ENCODE assay signal across 8 cellular contexts in genomic region chr7:143408686-143409551, GRCh38. TPM values are rescaled to one million over a fixed set of nuclear protein-coding genes. Genes with fewer than 3 reads are reported as not detected.
DNase-seq lines count a peak whose midpoint lies in the region; ATAC-seq, FAIRE-seq and TF ChIP-seq lines count a peak whose summit lies in the region.

TSS of gene EPHA1 (minus strand) at chr7:143408856. CDS start at chr7:143408805, 51 bp downstream.

- TF ChIP-seq RAD21 in HCT116 (IDR thresholded peaks at IDR 0.05; ENCODE audit: low read depth) (peak; percentile 72), HepG2 (CRISPR knock-in tag; IDR thresholded peaks at IDR 0.05) (no peak)

- H3K36me3 ChIP-seq in ACC112 (ENCODE audit: insufficient read depth, low read length) (no peaks in the 10 kb centered on the region), HCT116 (ENCODE audit: control insufficient read depth in 1 of 2, insufficient read depth in 2 of 2, low read length in 2 of 2) (no peaks in the 10 kb centered on the region), mammary epithelial cell (ENCODE audit: insufficient read depth, low read length) (peaks cover 5% of the 10 kb centered on the region), HepG2 (replicated peaks in 1 of 2; ENCODE audit: control insufficient read depth in 1 of 2, insufficient read depth in 2 of 2, low read length in 2 of 2) (no peaks in the 10 kb centered on the region), thoracic aorta (no peaks in the 10 kb centered on the region)

- no peak within 1 kb of the TSS for H3K4me3 ChIP-seq in ACC112 (ENCODE audit: low read depth, low read length)
- peak within 1 kb of the TSS; percentile 82 to 92 for H3K4me3 ChIP-seq in HCT116 (replicated peaks in 1 of 2; ENCODE audit: low read depth in 1 of 2, low read length in 2 of 2)
- peak within 1 kb of the TSS; percentile 56 to 82 (median 79) for H3K4me3 ChIP-seq in mammary epithelial cell (replicated peaks in 1 of 3; ENCODE audit: insufficient read depth in 1 of 3, low read depth in 2 of 3, low read length in 3 of 3)
- peak within 1 kb of the TSS; percentile 51 to 80 (median 71) for H3K4me3 ChIP-seq in HepG2 (replicated peaks in 1 of 3; ENCODE audit: insufficient read depth in 1 of 3, low read depth in 2 of 3, low read length in 3 of 3)
- H3K4me3 ChIP-seq in thoracic aorta: peak within 1 kb of the TSS; percentile 49

- 27% methylated on average over 10 of the region's 39 CpGs for WGBS in mammary epithelial cell (ENCODE audit: low coverage, missing lambda C conversion rate)
- WGBS in HepG2 (ENCODE audit: low lambda C conversion rate): 3% methylated on average over 19 of the region's 39 CpGs

- dilution Hi-C loops in mammary epithelial cell (cut with HindIII; ENCODE audit: low sequenced_read_pairs): no loop called here

- ATAC-seq in HCT116 (peak; percentile 88), HepG2 (peak; percentile 89), thoracic aorta (ENCODE audit: insufficient number of reproducible peaks, low FRiP score, low read depth) (no peak), HG02610 (IDR thresholded peaks at IDR 0.05; ENCODE audit: unreplicated experiment) (no peak)

- TF ChIP-seq EP300 in HepG2 (IDR thresholded peaks at IDR 0.05; ENCODE audit: low read depth in 2 of 2, low read length in 2 of 2) (no peak), HepG2 (CRISPR knock-in tag; IDR thresholded peaks at IDR 0.05; ENCODE audit: borderline replicate concordance) (no peak)

- FAIRE-seq in HepG2 (lab: Jason Lieb, UNC): no peak

- H3K9me3 ChIP-seq in HCT116 (ENCODE audit: control insufficient read depth in 1 of 2, insufficient read depth in 1 of 2, low read depth in 1 of 2, low read length in 2 of 2) (no peaks in the 10 kb centered on the region), mammary epithelial cell (replicated peaks; ENCODE audit: insufficient read depth, low read length) (no peaks in the 10 kb centered on the region), HepG2 (ENCODE audit: low read length) (no peaks in the 10 kb centered on the region), thoracic aorta (no peaks in the 10 kb centered on the region)

- in situ Hi-C loops in mammary epithelial cell (cut with MboI; ENCODE audit: low sequenced_read_pairs in 2 of 2) (loop anchor here in 1 of 2 donors (10.0 kb wide), 1 partner anchor 94 kb away; the partner anchor contains the start of gene CLCN1), HepG2 (cut with HindIII; ENCODE audit: extremely low pct_ligation_motif_present, low pct_unique_long_range_greater_than_20kb) (no loop called here)

- no peaks in the 10 kb centered on the region for H3K79me2 ChIP-seq in ACC112 (ENCODE audit: control insufficient read depth, insufficient read depth, low read length, unreplicated experiment)
- peaks cover 3% of the 10 kb centered on the region; the same call in 1 of the 2 replicates for H3K79me2 ChIP-seq in HCT116 (ENCODE audit: insufficient read depth, low read length)
- H3K79me2 ChIP-seq in mammary epithelial cell (ENCODE audit: insufficient read depth, low read length): peaks cover 10% of the 10 kb centered on the region
- no peaks in the 10 kb centered on the region for H3K79me2 ChIP-seq in HepG2 (ENCODE audit: insufficient read depth, low read length)

- RAD21 ChIA-PET in HCT116 (lab: Charles Lee; ENCODE audit: low non-redundant PET in 1 of 2, low total read pairs in 2 of 2, uncharacterized antibody in 2 of 2, unreplicated experiment in 2 of 2): interaction anchor here (0.6 to 1.0 kb wide), 4 partner anchors 28 to 153 kb away, joined by 3 to 5 read pairs (median 3); no protein-coding TSS in a partner anchor

- H3K9me2 ChIP-seq in HCT116 (ENCODE audit: insufficient read depth): no peaks in the 10 kb centered on the region

- no TSS peak for BruUV-seq in HCT116 (replicated peaks; lab: Mats Ljungman, UMichigan)
- BruUV-seq in mammary epithelial cell (replicated peaks; lab: Mats Ljungman, UMichigan): no TSS peak
- no TSS peak for BruUV-seq in HepG2 (replicated peaks; lab: Mats Ljungman, UMichigan)

- H4K20me1 ChIP-seq in HCT116 (ENCODE audit: insufficient read depth) (no peaks in the 10 kb centered on the region), mammary epithelial cell (ENCODE audit: insufficient read depth, low read length) (no peaks in the 10 kb centered on the region), HepG2 (ENCODE audit: insufficient read depth, low read length) (no peaks in the 10 kb centered on the region)

- TF ChIP-seq POLR2A in HCT116 (IDR thresholded peaks at IDR 0.05; ENCODE audit: borderline replicate concordance, extremely low read depth, insufficient read depth, insufficient read length) (no peak), HepG2 (IDR thresholded peaks at IDR 0.05; ENCODE audit: insufficient read depth in 1 of 2, low read depth in 2 of 2, low read length in 2 of 2) (no peak)

- DNase-seq in HCT116 (ENCODE audit: low read depth, low spot score) (peak; percentile 88), RWPE1 (ENCODE audit: low spot score) (peak; percentile 92), mammary epithelial cell (peak; percentile 82), HepG2 (ENCODE audit: low spot score) (no peak), thoracic aorta (ENCODE audit: low spot score) (no peak), RKO (ENCODE audit: low spot score) (no peak)

- POLR2A ChIA-PET in HCT116 (lab: Charles Lee): no interaction called here
- POLR2A ChIA-PET in RWPE1 (lab: Yijun Ruan, JAX; ENCODE audit: low non-redundant PET): no interaction called here
- POLR2A ChIA-PET in HepG2 (lab: Yijun Ruan, JAX): interaction anchor here (1.2 to 2.6 kb wide), 3 partner anchors 13 to 29 kb away, joined by 4 to 24 read pairs (median 9); no protein-coding TSS in a partner anchor

- H3K27me3 ChIP-seq in ACC112 (ENCODE audit: insufficient read depth, low read length) (no peaks in the 10 kb centered on the region), HCT116 (ENCODE audit: insufficient read depth, low read length) (no peaks in the 10 kb centered on the region), mammary epithelial cell (ENCODE audit: insufficient read depth, low read length) (no peaks in the 10 kb centered on the region), HepG2 (ENCODE audit: control insufficient read depth in 1 of 2, insufficient read depth in 2 of 2, low read length in 2 of 2) (peaks cover 0 to 6% of the 10 kb centered on the region in 2 experiments; a peak in 2 of 5 replicates), thoracic aorta (replicated peaks; ENCODE audit: insufficient read depth) (no peaks in the 10 kb centered on the region)

- H2AFZ ChIP-seq in ACC112 (ENCODE audit: low read length, unreplicated experiment) (peak within 1 kb of the TSS; percentile 49), HCT116 (ENCODE audit: low read depth, low read length, poor library complexity, severe bottlenecking) (peak within 1 kb of the TSS; percentile 95), mammary epithelial cell (ENCODE audit: low read depth, low read length) (peak within 1 kb of the TSS; percentile 88), HepG2 (ENCODE audit: low read length) (peak within 1 kb of the TSS; percentile 37)

- H3K4me1 ChIP-seq in ACC112 (ENCODE audit: control insufficient read depth, insufficient read depth, low read length, unreplicated experiment) (peaks cover 21% of the 10 kb centered on the region), HCT116 (ENCODE audit: control insufficient read depth in 1 of 2, insufficient read depth in 2 of 2, low read length in 2 of 2) (peaks cover 15 to 22% of the 10 kb centered on the region in 2 experiments; a peak in 3 of 4 replicates), mammary epithelial cell (ENCODE audit: insufficient read depth, low read length) (peaks cover 27% of the 10 kb centered on the region), HepG2 (ENCODE audit: insufficient read depth, low read length) (peaks cover 38% of the 10 kb centered on the region), thoracic aorta (ENCODE audit: control insufficient read depth in 1 of 2, low read depth in 2 of 2) (peaks cover 19 to 42% of the 10 kb centered on the region in 2 donors)

- TF ChIP-seq CTCF in HCT116 (IDR thresholded peaks at IDR 0.05 in 2 of 3, conservative IDR thresholded peaks at IDR 0.05 in 1 of 3; ENCODE audit: borderline replicate concordance in 1 of 3, insufficient read depth in 1 of 3, low read depth in 2 of 3, low read length in 2 of 3): peak; percentile 54 to 76 (median 56)
- peak; percentile 26; the same call in 1 of the 2 replicates for TF ChIP-seq CTCF in RWPE1 (conservative IDR thresholded peaks at IDR 0.05; ENCODE audit: low read depth)
- TF ChIP-seq CTCF in mammary epithelial cell (conservative IDR thresholded peaks at IDR 0.05 in 1 of 2, IDR thresholded peaks at IDR 0.05 in 1 of 2; ENCODE audit: extremely low read depth in 1 of 2, insufficient read depth in 1 of 2, low read depth in 1 of 2, low read length in 2 of 2): peak; percentile 45 to 66
- TF ChIP-seq CTCF in HepG2 (CRISPR knock-in tag; IDR thresholded peaks at IDR 0.05): 0 out of 2 replicates have a peak, but pooled peaks have one; percentile 3
- peak; percentile 19 for TF ChIP-seq CTCF in thoracic aorta (IDR thresholded peaks at IDR 0.05)

- H3K27ac ChIP-seq in ACC112 (ENCODE audit: low read depth, low read length) (no peak within 1 kb of the TSS), HCT116 (ENCODE audit: low read depth, low read length) (peak within 1 kb of the TSS; percentile 22; the same call in 1 of the 2 replicates), RWPE1 (peak within 1 kb of the TSS; percentile 7; the same call in 1 of the 2 replicates), mammary epithelial cell (ENCODE audit: insufficient read depth, low read depth, low read length) (peak within 1 kb of the TSS; percentile 32), HepG2 (ENCODE audit: extremely low read length, insufficient read depth, low read length) (no peak within 1 kb of the TSS), thoracic aorta (no peak within 1 kb of the TSS)

- intact Hi-C loops in HCT116 (cut with micrococcal nuclease) (loop anchor here (2.0 to 5.0 kb wide), 4 partner anchors 88 to 168 kb away; no protein-coding TSS in a partner anchor), mammary epithelial cell (cut with micrococcal nuclease) (loop anchor here (2.0 kb wide), 2 partner anchors 28 to 168 kb away; partner anchors contain the start of gene ZYX), HepG2 (cut with micrococcal nuclease; ENCODE audit: unreplicated experiment) (loop anchor here (1.0 to 2.0 kb wide), 2 partner anchors 16 to 28 kb away; partner anchors contain the start of gene ZYX)

- H3K9ac ChIP-seq in HCT116 (ENCODE audit: low read length) (peak within 1 kb of the TSS; percentile 76), mammary epithelial cell (ENCODE audit: insufficient read depth, low read length) (peak within 1 kb of the TSS; percentile 64), HepG2 (ENCODE audit: insufficient read depth, low read depth, low read length) (peak within 1 kb of the TSS; percentile 38)

- H3K4me2 ChIP-seq in HCT116 (ENCODE audit: low read length) (peak within 1 kb of the TSS; percentile 92), mammary epithelial cell (ENCODE audit: insufficient read depth, low read depth, low read length) (peak within 1 kb of the TSS; percentile 98), HepG2 (ENCODE audit: low read depth, low read length) (peak within 1 kb of the TSS; percentile 99)

- CTCF ChIA-PET in HCT116 (lab: Charles Lee): interaction anchor here (0.7 to 2.0 kb wide), 4 partner anchors 29 to 678 kb away, joined by 3 to 13 read pairs (median 3); no protein-coding TSS in a partner anchor
- CTCF ChIA-PET in RWPE1 (lab: Yijun Ruan, JAX): interaction anchor here (0.7 kb wide), 2 partner anchors 168 to 732 kb away, joined by 3 read pairs; no protein-coding TSS in a partner anchor
- CTCF ChIA-PET in mammary epithelial cell (lab: Charles Lee; ENCODE audit: low non-redundant PET): interaction anchor here (0.5 to 0.7 kb wide), 3 partner anchors 14 to 194 kb away, joined by 3 to 4 read pairs (median 3); no protein-coding TSS in a partner anchor
- CTCF ChIA-PET in HepG2 (lab: Yijun Ruan, JAX; ENCODE audit: low intra/inter-chr PET ratio, low total read pairs): interaction anchor here (0.8 kb wide), 1 partner anchor 28 kb away, joined by 3 read pairs; no protein-coding TSS in a partner anchor

RNA-seq across cellular contexts. Expression of gene EPHA1, which starts in this region (rescaled TPM):
- 29.9 TPM for total RNA-seq in HCT116 (2021; ENCODE audit: unreplicated experiment)
- polyA plus RNA-seq in HCT116 (2012): 24.3 and 26.3 TPM in 2 replicates
- 10 to 100 TPM; 15.2 to 27.3 TPM for total RNA-seq in mammary epithelial cell
- 21.3 TPM for polyA plus RNA-seq in mammary epithelial cell
- polyA minus RNA-seq in mammary epithelial cell: 40.6 TPM
- 7.7 and 17.1 TPM in 2 replicates for total RNA-seq in HepG2 (2016; rRNA removed; fragmentation: Illumina TruSeq; extraction: Trizol)
- total RNA-seq in HepG2 (2016; cell fraction: cytosol; rRNA removed; fragmentation: Illumina TruSeq; extraction: Trizol; ENCODE audit: low read depth): 2.7 and 3.2 TPM in 2 replicates
- 7.0 and 14.9 TPM in 2 replicates for total RNA-seq in HepG2 (2016; cell fraction: insoluble cytoplasmic fraction; rRNA removed; fragmentation: Illumina TruSeq; extraction: Trizol)
- total RNA-seq in HepG2 (2016; cell fraction: membrane; rRNA removed; fragmentation: Illumina TruSeq; extraction: Trizol): 5.7 and 6.3 TPM in 2 replicates
- 14.0 and 17.5 TPM in 2 replicates for total RNA-seq in HepG2 (2016; cell fraction: nucleus; rRNA removed; fragmentation: Illumina TruSeq; extraction: Trizol)
- 4.6 and 8.1 TPM in 2 replicates for polyA plus RNA-seq in HepG2 (2011; rRNA removed)
- 4.3 and 5.5 TPM in 2 replicates for polyA plus RNA-seq in HepG2 (2011; cell fraction: cytosol; rRNA removed)
- 9.8 and 14.1 TPM in 2 replicates for polyA plus RNA-seq in HepG2 (2011; cell fraction: nucleus; rRNA removed)
- 4.8 and 5.8 TPM in 2 replicates for polyA plus RNA-seq in HepG2 (2012)
- polyA plus RNA-seq in HepG2 (2016; cell fraction: cytosol; fragmentation: Illumina TruSeq; extraction: Trizol; ENCODE audit: low read depth): 1.9 and 2.5 TPM in 2 replicates
- polyA plus RNA-seq in HepG2 (2016; cell fraction: insoluble cytoplasmic fraction; fragmentation: Illumina TruSeq; extraction: Trizol; ENCODE audit: low read depth): 4.8 and 8.3 TPM in 2 replicates
- 2.9 and 3.6 TPM in 2 replicates for polyA plus RNA-seq in HepG2 (2016; cell fraction: membrane; fragmentation: Illumina TruSeq; extraction: Trizol; ENCODE audit: low read depth)
- polyA plus RNA-seq in HepG2 (2016; cell fraction: nucleus; fragmentation: Illumina TruSeq; extraction: Trizol; ENCODE audit: insufficient read depth, low read depth): 17.9 and 25.7 TPM in 2 replicates
- polyA minus RNA-seq in HepG2 (2011; rRNA and poly(A)+ RNA removed; ENCODE audit: low replicate concordance): 0.07 and 13.9 TPM in 2 replicates
- polyA minus RNA-seq in HepG2 (2011; cell fraction: cytosol; rRNA and poly(A)+ RNA removed): 4.2 and 4.4 TPM in 2 replicates
- polyA minus RNA-seq in HepG2 (2011; cell fraction: nucleus; rRNA and poly(A)+ RNA removed): 8.0 and 8.8 TPM in 2 replicates
- under 1 TPM; 0.41 to 0.49 TPM for total RNA-seq in thoracic aorta

Comparison
In these comparisons a context has a peak if more than half of its experiments do, and no peak if none do; other contexts are left out.
1. H2AFZ ChIP-seq: peak in every context shown above with its lines; median percentile 95 in HCT116; 88 in mammary epithelial cell; 49 in ACC112; 37 in HepG2.
2. H3K27ac ChIP-seq: peak in HCT116 (single experiment), RWPE1 (single experiment) and mammary epithelial cell (single experiment); none in ACC112 (single experiment), HepG2 (single experiment) and thoracic aorta (0 of 2).
3. ATAC-seq: peak in HCT116 (single experiment) and HepG2 (single experiment); none in thoracic aorta (single experiment) and HG02610 (single experiment).
4. DNase-seq: peak in HCT116 (single experiment), RWPE1 (single experiment) and mammary epithelial cell (single experiment); none in HepG2 (single experiment), thoracic aorta (single experiment) and RKO (single experiment).
5. CTCF ChIP-seq: peak in every context shown above with its lines; median percentile 56 in HCT116; 56 in mammary epithelial cell; 26 in RWPE1; 19 in thoracic aorta; 3 in HepG2.
6. Peak in every context shown above with its lines, with median percentiles within 50 percentile points of each other: H3K4me2 ChIP-seq and H3K9ac ChIP-seq.